Comparison of ENCODE assay signal across 10 cellular contexts in genomic region chr5:177445052-177446016, GRCh38. TPM values are rescaled to one million over a fixed set of nuclear protein-coding genes. Genes with fewer than 3 reads are reported as not detected.
DNase-seq lines count a peak whose midpoint lies in the region; FAIRE-seq and TF ChIP-seq lines count a peak whose summit lies in the region.
"Had no signal": no experiment of that assay in that cellular context is flagged by ENCODE, and none has a peak within 500 bp of the region (broad histone marks: within the 10 kb centered on the region; RNA-seq: fewer than 3 reads in every experiment).

No MANE protein-coding gene starts in this region.

- peaks cover 38% of the 10 kb centered on the region for H3K36me3 Mint-ChIP-seq in MCF 10A (ENCODE audit: insufficient read depth, unreplicated experiment)
- peaks cover 3% of the 10 kb centered on the region for H3K36me3 Mint-ChIP-seq in endodermal cell (ENCODE audit: low read depth)

- DNase-seq in MCF 10A (ENCODE audit: unreplicated experiment) (no peak), breast epithelium (ENCODE audit: low spot score in 2 of 2) (no peak), RWPE1 (ENCODE audit: low spot score) (no peak), endodermal cell (no peak), frontal cortex (ENCODE audit: low spot score in 2 of 2) (no peak), EL (no peak), GM19238 (ENCODE audit: insufficient read length, low spot score) (no peak)
- DNase-seq: DMS 273 treated with DMSO at 0.1 percent for 48 hours had no signal

- H3K36me3 ChIP-seq in breast epithelium (no peaks in the 10 kb centered on the region), endodermal cell (ENCODE audit: control insufficient read depth, insufficient read depth, low read length) (no peaks in the 10 kb centered on the region), thymus (ENCODE audit: control insufficient read depth, insufficient read depth) (peaks cover 33% of the 10 kb centered on the region)

- H3K27me3 ChIP-seq in breast epithelium, result peaks cover 0 to 3% of the 10 kb centered on the region in 2 donors
- H3K27me3 ChIP-seq in endodermal cell (ENCODE audit: control insufficient read depth, insufficient read depth, low read length, poor library complexity, severe bottlenecking), result peaks cover 13% of the 10 kb centered on the region
- peaks cover 19% of the 10 kb centered on the region for H3K27me3 ChIP-seq in thymus (ENCODE audit: control insufficient read depth, insufficient read depth)

- TSS peak; percentile 31 for BruUV-seq in MCF 10A (replicated peaks; lab: Mats Ljungman, UMichigan)

- H3K27me3 Mint-ChIP-seq in MCF 10A (ENCODE audit: insufficient read depth, unreplicated experiment) (no peaks in the 10 kb centered on the region), endodermal cell (ENCODE audit: insufficient read depth) (peaks cover 50% of the 10 kb centered on the region)

- FAIRE-seq in frontal cortex (lab: Jason Lieb, UNC), result no peak

- WGBS in endodermal cell (ENCODE audit: insufficient coverage in 1 of 2, insufficient read length in 1 of 2), 2 experiments, result 82 to 97% methylated on average over 7 to 15 of the region's 15 CpGs
- 42% methylated on average over 15 of the region's 15 CpGs for WGBS in thymus

- H3K9me3 Mint-ChIP-seq in MCF 10A (ENCODE audit: unreplicated experiment) (no peaks in the 10 kb centered on the region), endodermal cell (no peaks in the 10 kb centered on the region)

- intact Hi-C loops in MCF 10A (cut with micrococcal nuclease) (no loop called here), breast epithelium (cut with DNase I; ENCODE audit: low total_unique reads) (loop anchor here (5.0 kb wide), 1 partner anchor 38 kb away; the partner anchor contains the start of gene F12)

- no peak for TF ChIP-seq POLR2A in breast epithelium (IDR thresholded peaks at IDR 0.05)

- peak overlapping the region; percentile 75 for H3K4me3 Mint-ChIP-seq in MCF 10A (ENCODE audit: unreplicated experiment)
- H3K4me3 Mint-ChIP-seq in endodermal cell, result peak overlapping the region; percentile 47

- H3K4me1 Mint-ChIP-seq in MCF 10A (ENCODE audit: insufficient read depth, unreplicated experiment), result peaks cover 21% of the 10 kb centered on the region
- peaks cover 8% of the 10 kb centered on the region for H3K4me1 Mint-ChIP-seq in endodermal cell

- H3K4me1 ChIP-seq in breast epithelium (peaks cover 0 to 13% of the 10 kb centered on the region in 2 donors), endodermal cell (ENCODE audit: control insufficient read depth, insufficient read depth, low read length) (peaks cover 3% of the 10 kb centered on the region), thymus (ENCODE audit: control insufficient read depth, insufficient read depth, low read length) (peaks cover 15% of the 10 kb centered on the region)

- TF ChIP-seq CTCF in MCF 10A (IDR thresholded peaks at IDR 0.05; ENCODE audit: unreplicated experiment) (no peak), breast epithelium (IDR thresholded peaks at IDR 0.05) (no peak), RWPE1 (conservative IDR thresholded peaks at IDR 0.05; ENCODE audit: low read depth) (no peak), endodermal cell (conservative IDR thresholded peaks at IDR 0.05) (no peak)

- POLR2A ChIA-PET in MCF 10A (lab: Yijun Ruan, JAX), result interaction anchor here (0.9 to 17.7 kb wide), 6 partner anchors 8 to 55 kb away, joined by 3 to 217 read pairs (median 24); partner anchors contain the start of genes GRK6 and PFN3
- POLR2A ChIA-PET in RWPE1 (lab: Yijun Ruan, JAX; ENCODE audit: low non-redundant PET), result interaction anchor here (0.6 kb wide), 1 partner anchor 19 kb away, joined by 3 read pairs; no protein-coding TSS in a partner anchor

- H3K4me3 ChIP-seq in breast epithelium, result no peak overlapping the region
- H3K4me3 ChIP-seq in endodermal cell (ENCODE audit: low read length), result no peak overlapping the region
- H3K4me3 ChIP-seq in thymus (ENCODE audit: low read length), result no peak overlapping the region

- peak overlapping the region; percentile 37 for H3K27ac Mint-ChIP-seq in MCF 10A (ENCODE audit: low read depth, unreplicated experiment)
- H3K27ac Mint-ChIP-seq in endodermal cell, result no peak overlapping the region

- H3K9me3 ChIP-seq in breast epithelium, result no peaks in the 10 kb centered on the region
- H3K9me3 ChIP-seq in endodermal cell (ENCODE audit: control insufficient read depth, low read length), result no peaks in the 10 kb centered on the region
- no peaks in the 10 kb centered on the region for H3K9me3 ChIP-seq in thymus (ENCODE audit: control insufficient read depth)

- H3K27ac ChIP-seq in breast epithelium, result no peak overlapping the region
- peak overlapping the region; percentile 88 for H3K27ac ChIP-seq in RWPE1
- no peak overlapping the region for H3K27ac ChIP-seq in endodermal cell (ENCODE audit: low read depth, low read length)
- peak overlapping the region; percentile 37 for H3K27ac ChIP-seq in thymus (ENCODE audit: low read depth)

- CTCF ChIA-PET in MCF 10A (lab: Yijun Ruan, JAX) (interaction anchor here (0.5 to 13.2 kb wide), 11 partner anchors 10 to 674 kb away, joined by 3 to 277 read pairs (median 6); partner anchors contain the start of genes GRK6 and PFN3), RWPE1 (lab: Yijun Ruan, JAX) (interaction anchor here (0.6 to 12.5 kb wide), 6 partner anchors 9 to 162 kb away, joined by 4 to 148 read pairs (median 6); no protein-coding TSS in a partner anchor)

- no peak overlapping the region for H3K9ac ChIP-seq in endodermal cell (ENCODE audit: extremely low read depth, low read length, poor library complexity, severe bottlenecking)

RNA-seq across cellular contexts. Expression of gene PRR7, which starts 1.3 kb away (rescaled TPM):
- 15.0 and 23.2 TPM in 2 replicates for total RNA-seq in MCF 10A (2022)
- 1 to 10 TPM in 2 of 3 donors, under 1 TPM in 1; 0.48 to 2.0 (median 1.3) TPM for total RNA-seq in breast epithelium
- total RNA-seq in endodermal cell, result 1 to 10 TPM; 4.7 to 8.0 TPM
- polyA plus RNA-seq in endodermal cell (2013, experiment 1 of 2), result 8.2 TPM
- polyA plus RNA-seq in endodermal cell (2013, experiment 2 of 2), result 8.7 TPM
- 1.6 TPM for polyA plus RNA-seq in thymus
- total RNA-seq in frontal cortex, result 12.2 TPM

RNA-seq across cellular contexts. Expression of gene GRK6, which starts 18.9 kb away (rescaled TPM):
- total RNA-seq in MCF 10A (2022) (45.2 and 52.0 TPM in 2 replicates), breast epithelium (10 to 100 TPM; 21.3 to 25.0 (median 22.1) TPM), endodermal cell (10 to 100 TPM; 51.6 to 66.8 TPM), frontal cortex (25.7 TPM)
- polyA plus RNA-seq in endodermal cell (2013, experiment 1 of 2), result 31.2 TPM
- polyA plus RNA-seq in endodermal cell (2013, experiment 2 of 2), result 29.2 TPM
- polyA plus RNA-seq in thymus, result 36.3 TPM

RNA-seq across cellular contexts. Expression of gene DBN1, which starts 28.1 kb away (rescaled TPM):
- 149 and 165 TPM in 2 replicates for total RNA-seq in MCF 10A (2022)
- 10 to 100 TPM; 30.7 to 94.6 (median 61.3) TPM for total RNA-seq in breast epithelium
- 100 to 1,000 TPM; 322 to 383 TPM for total RNA-seq in endodermal cell
- 285 TPM for polyA plus RNA-seq in endodermal cell (2013, experiment 1 of 2)
- 272 TPM for polyA plus RNA-seq in endodermal cell (2013, experiment 2 of 2)
- 34.3 TPM for polyA plus RNA-seq in thymus
- total RNA-seq in frontal cortex, result 187 TPM

RNA-seq across cellular contexts. Expression of gene F12, which starts 36.0 kb away (rescaled TPM):
- total RNA-seq in MCF 10A (2022), result 13.6 and 16.5 TPM in 2 replicates
- total RNA-seq in breast epithelium, result 1 to 10 TPM in 2 of 3 donors, under 1 TPM in 1; 0.64 to 2.9 (median 2.6) TPM
- total RNA-seq in endodermal cell, result 1 to 10 TPM in 1 of 2 donors, under 1 TPM in 1; 0.95 to 2.9 TPM
- 0.75 TPM for polyA plus RNA-seq in endodermal cell (2013, experiment 1 of 2)
- polyA plus RNA-seq in endodermal cell (2013, experiment 2 of 2), result 0.46 TPM
- polyA plus RNA-seq in thymus, result 1.2 TPM
- total RNA-seq in frontal cortex, result 2.4 TPM

RNA-seq across cellular contexts. Expression of gene PFN3, which starts 44.9 kb away (rescaled TPM):
- total RNA-seq in MCF 10A (2022), result not detected in 2 replicates
- total RNA-seq in breast epithelium, result not detected
- not detected for total RNA-seq in endodermal cell
- polyA plus RNA-seq in endodermal cell (2013, experiment 1 of 2), result not detected
- not detected for polyA plus RNA-seq in endodermal cell (2013, experiment 2 of 2)
- polyA plus RNA-seq in thymus, result not detected
- total RNA-seq in frontal cortex, result 0.82 TPM
- total RNA-seq: H4 had no signal

Comparison
In these comparisons a context has a peak if more than half of its experiments do, and no peak if none do; other contexts are left out.
1. H3K27ac ChIP-seq: peak in RWPE1 (single experiment) and thymus (single experiment); none in breast epithelium (0 of 2) and endodermal cell (single experiment).